In the genomic region with DNA sequence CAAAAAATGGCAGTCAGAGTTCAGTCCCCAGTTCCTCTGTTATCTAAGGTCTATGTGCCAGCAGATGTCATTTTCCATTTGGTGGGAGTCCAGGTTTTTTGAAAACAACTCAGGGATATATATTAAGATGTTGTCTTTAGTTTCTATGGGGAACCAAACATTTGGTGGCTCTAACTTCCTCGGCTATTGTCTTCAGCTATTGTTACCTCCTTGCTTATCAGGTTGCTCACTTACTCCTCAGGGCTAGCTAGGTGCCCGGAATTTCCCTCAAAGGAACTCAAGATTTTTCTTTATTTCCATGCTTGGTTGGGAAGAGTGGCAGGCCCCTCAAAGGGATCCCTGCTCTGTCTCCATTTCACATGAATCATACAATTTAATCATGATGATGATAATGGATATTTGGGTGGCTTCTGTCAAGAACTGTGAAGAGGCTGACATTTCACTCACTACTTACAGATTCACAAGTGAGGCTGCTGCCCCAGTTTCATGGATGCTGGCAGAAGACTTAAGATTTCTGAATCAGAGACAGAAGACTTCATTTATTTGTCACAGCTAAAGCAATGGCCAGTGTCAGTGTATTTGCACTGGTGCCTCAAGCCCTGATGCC, we compare ENCODE assay signal across 17 cellular contexts.
DNase-seq lines count a peak whose midpoint lies in the region; ATAC-seq and TF ChIP-seq lines count a peak whose summit lies in the region.
"Had no signal": no experiment of that assay in that cellular context is flagged by ENCODE, and none has a peak within 500 bp of the region (broad histone marks: within the 10 kb centered on the region; RNA-seq: fewer than 3 reads in every experiment).

No MANE protein-coding gene starts in this region.

- H3K27me3 ChIP-seq in breast epithelium = no peaks in the 10 kb centered on the region

- TF ChIP-seq CTCF in MCF 10A (IDR thresholded peaks at IDR 0.05; ENCODE audit: unreplicated experiment) (no peak), breast epithelium (IDR thresholded peaks at IDR 0.05) (no peak), mesothelial cell of epicardium (IDR thresholded peaks at IDR 0.05; ENCODE audit: unreplicated experiment) (no peak), coronary artery (IDR thresholded peaks at IDR 0.05) (no peak)

- POLR2A ChIA-PET in MCF 10A (lab: Yijun Ruan, JAX) = interaction anchor here (1.2 to 5.8 kb wide), 4 partner anchors 8 to 96 kb away, joined by 3 to 85 read pairs (median 6); no protein-coding TSS in a partner anchor
- POLR2A ChIA-PET in activated CD4-positive, alpha-beta T cell treated with anti-CD3 and anti-CD28 coated beads, Interleukin-2, amount 10 ng/mL, durations not matched to agents 7 days and 5 days (lab: Charles Lee) = no interaction called here

- no peaks in the 10 kb centered on the region for H3K27me3 Mint-ChIP-seq in MCF 10A (ENCODE audit: insufficient read depth, unreplicated experiment)
- H3K27me3 Mint-ChIP-seq in mesothelial cell of epicardium (ENCODE audit: low read depth) = no peaks in the 10 kb centered on the region
- H3K27me3 Mint-ChIP-seq in activated CD4-positive, alpha-beta T cell treated with anti-CD3 and anti-CD28 coated beads, Interleukin-2, amount 10 ng/mL, durations not matched to agents 7 days and 5 days = peaks cover 2% of the 10 kb centered on the region

- no peak for TF ChIP-seq POLR2A in breast epithelium (IDR thresholded peaks at IDR 0.05)

- H3K4me1 Mint-ChIP-seq in MCF 10A (ENCODE audit: insufficient read depth, unreplicated experiment) (peaks cover 19% of the 10 kb centered on the region), mesothelial cell of epicardium (peaks cover 53% of the 10 kb centered on the region)
- H3K4me1 Mint-ChIP-seq in activated CD4-positive, alpha-beta T cell treated with anti-CD3 and anti-CD28 coated beads, Interleukin-2, amount 10 ng/mL, durations not matched to agents 7 days and 5 days = no peaks in the 10 kb centered on the region

- no TSS peak for BruUV-seq in MCF 10A (replicated peaks; lab: Mats Ljungman, UMichigan)

- no peaks in the 10 kb centered on the region for H3K9me3 ChIP-seq in breast epithelium

- H3K9me3 Mint-ChIP-seq in MCF 10A (ENCODE audit: unreplicated experiment) = no peaks in the 10 kb centered on the region
- peaks cover 4% of the 10 kb centered on the region for H3K9me3 Mint-ChIP-seq in mesothelial cell of epicardium
- H3K9me3 Mint-ChIP-seq in activated CD4-positive, alpha-beta T cell treated with anti-CD3 and anti-CD28 coated beads, Interleukin-2, amount 10 ng/mL, durations not matched to agents 7 days and 5 days = no peaks in the 10 kb centered on the region

- DNase-seq in MCF 10A (ENCODE audit: unreplicated experiment) (no peak), breast epithelium (ENCODE audit: low spot score in 2 of 2) (no peak), mesothelial cell of epicardium (ENCODE audit: low spot score in 2 of 2, unreplicated experiment in 2 of 2) (no peak), NCI-H2196 (lab: John Stamatoyannopoulos, UW; ENCODE audit: unreplicated experiment) (no peak), Right ventricle myocardium inferior (ENCODE audit: missing footprints) (no peak), coronary artery (ENCODE audit: low spot score) (no peak)
- no peak for DNase-seq in activated CD4-positive, alpha-beta T cell treated with anti-CD3 and anti-CD28 coated beads, Interleukin-2, amount 10 ng/mL, durations not matched to agents 7 days and 5 days
- DNase-seq: DMS79, GF-D8, GM23248, NCI-H1092, NCI-H2107, NCI-H510A, NCI-H82, SIG-M5 had no signal

- H3K27ac ChIP-seq in breast epithelium = no peak overlapping the region
- H3K27ac ChIP-seq in coronary artery = no peak overlapping the region
- H3K27ac ChIP-seq: GM23248 had no signal

- peak overlapping the region; percentile 69 for H3K27ac Mint-ChIP-seq in MCF 10A (ENCODE audit: low read depth, unreplicated experiment)
- H3K27ac Mint-ChIP-seq in mesothelial cell of epicardium = peak overlapping the region; percentile 94
- H3K27ac Mint-ChIP-seq in activated CD4-positive, alpha-beta T cell treated with anti-CD3 and anti-CD28 coated beads, Interleukin-2, amount 10 ng/mL, durations not matched to agents 7 days and 5 days = no peak overlapping the region

- intact Hi-C loops in MCF 10A (cut with micrococcal nuclease) (no loop called here), breast epithelium (cut with DNase I; ENCODE audit: low total_unique reads) (no loop called here), Right ventricle myocardium inferior (cut with DNase I) (no loop called here)

- H3K4me3 Mint-ChIP-seq in MCF 10A (ENCODE audit: unreplicated experiment) (no peak overlapping the region), mesothelial cell of epicardium (no peak overlapping the region)
- no peak overlapping the region for H3K4me3 Mint-ChIP-seq in activated CD4-positive, alpha-beta T cell treated with anti-CD3 and anti-CD28 coated beads, Interleukin-2, amount 10 ng/mL, durations not matched to agents 7 days and 5 days

- H3K36me3 ChIP-seq in breast epithelium = no peaks in the 10 kb centered on the region

- no peaks in the 10 kb centered on the region for H3K4me1 ChIP-seq in breast epithelium

- ATAC-seq in SK-N-SH treated with all-trans-retinoic acid at 6 μM for 48 hours (no peak), Right ventricle myocardium inferior (no peak)
- ATAC-seq: K562 had no signal

- CTCF ChIA-PET in MCF 10A (lab: Yijun Ruan, JAX) = interaction anchor here (1.0 to 1.2 kb wide), 3 partner anchors 91 to 500 kb away, joined by 3 to 4 read pairs (median 3); no protein-coding TSS in a partner anchor
- CTCF ChIA-PET in activated CD4-positive, alpha-beta T cell treated with anti-CD3 and anti-CD28 coated beads, Interleukin-2, amount 10 ng/mL, durations not matched to agents 7 days and 5 days (lab: Charles Lee) = no interaction called here

- H3K4me3 ChIP-seq in breast epithelium (no peak overlapping the region), coronary artery (no peak overlapping the region)
- H3K4me3 ChIP-seq: GM23248, K562 had no signal

- no peaks in the 10 kb centered on the region for H3K36me3 Mint-ChIP-seq in MCF 10A (ENCODE audit: insufficient read depth, unreplicated experiment)
- peaks cover 1% of the 10 kb centered on the region for H3K36me3 Mint-ChIP-seq in mesothelial cell of epicardium
- H3K36me3 Mint-ChIP-seq in activated CD4-positive, alpha-beta T cell treated with anti-CD3 and anti-CD28 coated beads, Interleukin-2, amount 10 ng/mL, durations not matched to agents 7 days and 5 days (ENCODE audit: low read depth) = no peaks in the 10 kb centered on the region

TF ChIP-seq in SK-N-SH treated with all-trans-retinoic acid at 6 μM for 48 hours, 23 proteins besides CTCF, POLR2A, EP300 and RAD21:
- TF ChIP-seq SNAI2 (CRISPR knock-in tag; IDR thresholded peaks at IDR 0.05) = 0 out of 2 replicates have a peak, but pooled peaks have one; percentile 9
- TF ChIP-seq, protein P1, sequence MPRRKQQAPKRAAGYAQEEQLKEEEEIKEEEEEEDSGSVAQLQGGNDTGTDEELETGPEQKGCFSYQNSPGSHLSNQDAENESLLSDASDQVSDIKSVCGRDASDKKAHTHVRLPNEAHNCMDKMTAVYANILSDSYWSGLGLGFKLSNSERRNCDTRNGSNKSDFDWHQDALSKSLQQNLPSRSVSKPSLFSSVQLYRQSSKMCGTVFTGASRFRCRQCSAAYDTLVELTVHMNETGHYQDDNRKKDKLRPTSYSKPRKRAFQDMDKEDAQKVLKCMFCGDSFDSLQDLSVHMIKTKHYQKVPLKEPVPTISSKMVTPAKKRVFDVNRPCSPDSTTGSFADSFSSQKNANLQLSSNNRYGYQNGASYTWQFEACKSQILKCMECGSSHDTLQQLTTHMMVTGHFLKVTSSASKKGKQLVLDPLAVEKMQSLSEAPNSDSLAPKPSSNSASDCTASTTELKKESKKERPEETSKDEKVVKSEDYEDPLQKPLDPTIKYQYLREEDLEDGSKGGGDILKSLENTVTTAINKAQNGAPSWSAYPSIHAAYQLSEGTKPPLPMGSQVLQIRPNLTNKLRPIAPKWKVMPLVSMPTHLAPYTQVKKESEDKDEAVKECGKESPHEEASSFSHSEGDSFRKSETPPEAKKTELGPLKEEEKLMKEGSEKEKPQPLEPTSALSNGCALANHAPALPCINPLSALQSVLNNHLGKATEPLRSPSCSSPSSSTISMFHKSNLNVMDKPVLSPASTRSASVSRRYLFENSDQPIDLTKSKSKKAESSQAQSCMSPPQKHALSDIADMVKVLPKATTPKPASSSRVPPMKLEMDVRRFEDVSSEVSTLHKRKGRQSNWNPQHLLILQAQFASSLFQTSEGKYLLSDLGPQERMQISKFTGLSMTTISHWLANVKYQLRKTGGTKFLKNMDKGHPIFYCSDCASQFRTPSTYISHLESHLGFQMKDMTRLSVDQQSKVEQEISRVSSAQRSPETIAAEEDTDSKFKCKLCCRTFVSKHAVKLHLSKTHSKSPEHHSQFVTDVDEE (CRISPR knock-in tag; IDR thresholded peaks at IDR 0.05) = no peak
- TF ChIP-seq ISL1 (CRISPR knock-in tag; IDR thresholded peaks at IDR 0.05) = peak; percentile 51
